ENCODE assay signal across 11 cellular contexts in genomic region chr12:42236017-42236416, GRCh38. TPM values are rescaled to one million over a fixed set of nuclear protein-coding genes. Genes with fewer than 3 reads are reported as not detected.
DNase-seq lines count a peak whose midpoint lies in the region; ATAC-seq and TF ChIP-seq lines count a peak whose summit lies in the region.
"Had no signal": no experiment of that assay in that cellular context is flagged by ENCODE, and none has a peak within 500 bp of the region (broad histone marks: within the 10 kb centered on the region; RNA-seq: fewer than 3 reads in every experiment).

No MANE protein-coding gene starts in this region.

- ATAC-seq in HG02571 (IDR thresholded peaks at IDR 0.05; ENCODE audit: unreplicated experiment): no peak
- ATAC-seq: foreskin keratinocyte had no signal

- H3K4me3 ChIP-seq in A673 (ENCODE audit: low read depth, low read length, poor library complexity, severe bottlenecking) (peak overlapping the region; percentile 91), neural cell (ENCODE audit: low read length) (peak overlapping the region; percentile 94)
- H3K4me3 ChIP-seq: SJSA1 had no signal

- H3K9me3 Mint-ChIP-seq in IgD-negative memory B cell: no peaks in the 10 kb centered on the region

- peak overlapping the region; percentile 93 for H3K4me2 ChIP-seq in neural cell (ENCODE audit: low read length)

- H3K27me3 ChIP-seq in A673 (replicated peaks; ENCODE audit: insufficient read depth, low read depth, low read length, poor library complexity): no peaks in the 10 kb centered on the region
- no peaks in the 10 kb centered on the region for H3K27me3 ChIP-seq in neural cell (ENCODE audit: insufficient read depth, low read depth, low read length)
- H3K27me3 ChIP-seq: foreskin keratinocyte, SJSA1 had no signal

- H3K4me3 Mint-ChIP-seq in IgD-negative memory B cell: peak overlapping the region in 3 of 4 donors; percentile 65 to 75 (median 67)

- peaks cover 4% of the 10 kb centered on the region for H3K36me3 Mint-ChIP-seq in IgD-negative memory B cell

- H3K27me3 Mint-ChIP-seq in IgD-negative memory B cell: no peaks in the 10 kb centered on the region

- H3K4me1 ChIP-seq in A673 (ENCODE audit: insufficient read depth, low read length, poor library complexity, severe bottlenecking): peaks cover 8% of the 10 kb centered on the region

- POLR2A ChIA-PET in A673 (lab: Charles Lee; ENCODE audit: low non-redundant PET): no interaction called here

- peaks cover 3% of the 10 kb centered on the region for H3K36me3 ChIP-seq in A673 (ENCODE audit: insufficient read depth, low read length, poor library complexity, severe bottlenecking)
- H3K36me3 ChIP-seq in neural cell (ENCODE audit: insufficient read depth, low read length): no peaks in the 10 kb centered on the region

- no TSS peak for BruUV-seq in A673 (replicated peaks; lab: Mats Ljungman, UMichigan)

- intact Hi-C loops in A673 (cut with micrococcal nuclease; ENCODE audit: unreplicated experiment): no loop called here

- H3K79me2 ChIP-seq in neural cell (replicated peaks; ENCODE audit: insufficient read depth, low read length): peaks cover 61% of the 10 kb centered on the region

- no peak for DNase-seq in A673 (ENCODE audit: low spot score)
- DNase-seq in dedifferentiated amniotic fluid mesenchymal stem cell (ENCODE audit: extremely low spot score): peak; percentile 24
- no peak for DNase-seq in NCI-H1105 treated with DMSO at 0.1 percent for 48 hours (lab: John Stamatoyannopoulos, UW)
- no peak for DNase-seq in DMS153 (lab: John Stamatoyannopoulos, UW)
- DNase-seq in NCI-H2029 (lab: John Stamatoyannopoulos, UW): no peak
- DNase-seq: foreskin keratinocyte, NCI-H1092 had no signal

- no peaks in the 10 kb centered on the region for H3K9me2 ChIP-seq in neural cell (ENCODE audit: insufficient read depth, low read length)

- H3K9ac ChIP-seq in neural cell (ENCODE audit: low read length): no peak overlapping the region

- H3K9me3 ChIP-seq in A673 (ENCODE audit: low read depth, low read length, poor library complexity, severe bottlenecking) (no peaks in the 10 kb centered on the region), neural cell (ENCODE audit: low read length) (no peaks in the 10 kb centered on the region)
- H3K9me3 ChIP-seq: SJSA1 had no signal

- no peaks in the 10 kb centered on the region for H4K20me1 ChIP-seq in neural cell (ENCODE audit: insufficient read depth)

- CTCF ChIA-PET in A673 (lab: Charles Lee): no interaction called here

- no peaks in the 10 kb centered on the region for H3F3A ChIP-seq in neural cell (ENCODE audit: insufficient read depth, low read length, poor library complexity, severe bottlenecking)

- H3K4me1 Mint-ChIP-seq in IgD-negative memory B cell: peaks cover 26 to 38% (median 38%) of the 10 kb centered on the region in 3 donors

- no peak for TF ChIP-seq RAD21 in neural cell (conservative IDR thresholded peaks at IDR 0.05)

- no peak overlapping the region for H2AFZ ChIP-seq in neural cell (ENCODE audit: low read depth, low read length)

- H3K27ac Mint-ChIP-seq in IgD-negative memory B cell: peak overlapping the region; percentile 6 to 68 (median 18)

- H3K27ac ChIP-seq in A673 (ENCODE audit: low read depth, low read length, poor library complexity, severe bottlenecking) (no peak overlapping the region), neural cell (ENCODE audit: low read length) (no peak overlapping the region)
- H3K27ac ChIP-seq: foreskin keratinocyte, SJSA1 had no signal

- TF ChIP-seq EP300 in neural cell (conservative IDR thresholded peaks at IDR 0.05; ENCODE audit: poor library complexity, severe bottlenecking): no peak

- TF ChIP-seq CTCF in A673 (conservative IDR thresholded peaks at IDR 0.05; ENCODE audit: low read depth, low read length): no peak
- no peak for TF ChIP-seq CTCF in neural cell (IDR thresholded peaks at IDR 0.05; ENCODE audit: poor library complexity, severe bottlenecking)

TF ChIP-seq in neural cell, 6 proteins besides CTCF, POLR2A, EP300 and RAD21:
- TF ChIP-seq SMC3 (conservative IDR thresholded peaks at IDR 0.05; ENCODE audit: poor library complexity) (no peak), EZH2 (IDR thresholded peaks at IDR 0.05; ENCODE audit: borderline replicate concordance, insufficient read depth, low read length, poor library complexity, severe bottlenecking) (no peak), POLR2AphosphoS5 (IDR thresholded peaks at IDR 0.05) (no peak), TAF1 (IDR thresholded peaks at IDR 0.05; ENCODE audit: low read depth) (no peak), MXI1 (conservative IDR thresholded peaks at IDR 0.05; ENCODE audit: poor library complexity, severe bottlenecking) (no peak)
- TF ChIP-seq, protein P1, sequence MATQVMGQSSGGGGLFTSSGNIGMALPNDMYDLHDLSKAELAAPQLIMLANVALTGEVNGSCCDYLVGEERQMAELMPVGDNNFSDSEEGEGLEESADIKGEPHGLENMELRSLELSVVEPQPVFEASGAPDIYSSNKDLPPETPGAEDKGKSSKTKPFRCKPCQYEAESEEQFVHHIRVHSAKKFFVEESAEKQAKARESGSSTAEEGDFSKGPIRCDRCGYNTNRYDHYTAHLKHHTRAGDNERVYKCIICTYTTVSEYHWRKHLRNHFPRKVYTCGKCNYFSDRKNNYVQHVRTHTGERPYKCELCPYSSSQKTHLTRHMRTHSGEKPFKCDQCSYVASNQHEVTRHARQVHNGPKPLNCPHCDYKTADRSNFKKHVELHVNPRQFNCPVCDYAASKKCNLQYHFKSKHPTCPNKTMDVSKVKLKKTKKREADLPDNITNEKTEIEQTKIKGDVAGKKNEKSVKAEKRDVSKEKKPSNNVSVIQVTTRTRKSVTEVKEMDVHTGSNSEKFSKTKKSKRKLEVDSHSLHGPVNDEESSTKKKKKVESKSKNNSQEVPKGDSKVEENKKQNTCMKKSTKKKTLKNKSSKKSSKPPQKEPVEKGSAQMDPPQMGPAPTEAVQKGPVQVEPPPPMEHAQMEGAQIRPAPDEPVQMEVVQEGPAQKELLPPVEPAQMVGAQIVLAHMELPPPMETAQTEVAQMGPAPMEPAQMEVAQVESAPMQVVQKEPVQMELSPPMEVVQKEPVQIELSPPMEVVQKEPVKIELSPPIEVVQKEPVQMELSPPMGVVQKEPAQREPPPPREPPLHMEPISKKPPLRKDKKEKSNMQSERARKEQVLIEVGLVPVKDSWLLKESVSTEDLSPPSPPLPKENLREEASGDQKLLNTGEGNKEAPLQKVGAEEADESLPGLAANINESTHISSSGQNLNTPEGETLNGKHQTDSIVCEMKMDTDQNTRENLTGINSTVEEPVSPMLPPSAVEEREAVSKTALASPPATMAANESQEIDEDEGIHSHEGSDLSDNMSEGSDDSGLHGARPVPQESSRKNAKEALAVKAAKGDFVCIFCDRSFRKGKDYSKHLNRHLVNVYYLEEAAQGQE (IDR thresholded peaks at IDR 0.05; ENCODE audit: borderline replicate concordance): no peak

RNA-seq across cellular contexts. Expression of gene YAF2, which starts 2.0 kb away (rescaled TPM):
- 28.7 and 32.9 TPM in 2 replicates for total RNA-seq in A673 (2021)
- polyA plus RNA-seq in IgD-negative memory B cell (20.1 TPM), neural cell (31.1 and 44.1 TPM in 2 replicates)
- polyA minus RNA-seq in neural cell: 68.2 and 84.4 TPM in 2 replicates
